In genomic region chr1:50568782-50569181, GRCh38 we compare ENCODE assay signal across 24 cellular contexts.
DNase-seq lines count a peak whose midpoint lies in the region; ATAC-seq and TF ChIP-seq lines count a peak whose summit lies in the region.
"Had no signal": no experiment of that assay in that cellular context is flagged by ENCODE, and none has a peak within 500 bp of the region (broad histone marks: within the 10 kb centered on the region; RNA-seq: fewer than 3 reads in every experiment).

No MANE protein-coding gene starts in this region.

- no peak overlapping the region for H3K23ac ChIP-seq in mesenchymal stem cell (ENCODE audit: low read length in 2 of 2)

- peaks cover 33% of the 10 kb centered on the region for H3K4me1 Mint-ChIP-seq in WTC11
- peaks cover 2% of the 10 kb centered on the region for H3K4me1 Mint-ChIP-seq in glutamatergic neuron (ENCODE audit: low read depth, unreplicated experiment)
- no peaks in the 10 kb centered on the region for H3K4me1 Mint-ChIP-seq in activated CD4-positive, alpha-beta T cell treated with anti-CD3 and anti-CD28 coated beads, Interleukin-2, amount 10 ng/mL, durations not matched to agents 7 days and 5 days
- H3K4me1 Mint-ChIP-seq: IgD-negative memory B cell had no signal

- H3K27ac Mint-ChIP-seq in WTC11 (no peak overlapping the region), glutamatergic neuron (ENCODE audit: unreplicated experiment) (peak overlapping the region; percentile 10)
- H3K27ac Mint-ChIP-seq in activated CD4-positive, alpha-beta T cell treated with anti-CD3 and anti-CD28 coated beads, Interleukin-2, amount 10 ng/mL, durations not matched to agents 7 days and 5 days: no peak overlapping the region
- H3K27ac Mint-ChIP-seq: IgD-negative memory B cell had no signal

- H3K27me3 Mint-ChIP-seq in WTC11 (ENCODE audit: low read depth): no peaks in the 10 kb centered on the region
- no peaks in the 10 kb centered on the region for H3K27me3 Mint-ChIP-seq in glutamatergic neuron (ENCODE audit: unreplicated experiment)
- H3K27me3 Mint-ChIP-seq in activated CD4-positive, alpha-beta T cell treated with anti-CD3 and anti-CD28 coated beads, Interleukin-2, amount 10 ng/mL, durations not matched to agents 7 days and 5 days: no peaks in the 10 kb centered on the region
- H3K27me3 Mint-ChIP-seq: IgD-negative memory B cell had no signal

- H3K4me3 Mint-ChIP-seq in WTC11: no peak overlapping the region
- no peak overlapping the region for H3K4me3 Mint-ChIP-seq in glutamatergic neuron (ENCODE audit: unreplicated experiment)
- no peak overlapping the region for H3K4me3 Mint-ChIP-seq in activated CD4-positive, alpha-beta T cell treated with anti-CD3 and anti-CD28 coated beads, Interleukin-2, amount 10 ng/mL, durations not matched to agents 7 days and 5 days
- H3K4me3 Mint-ChIP-seq: IgD-negative memory B cell had no signal

- H3K79me1 ChIP-seq in mesenchymal stem cell (replicated peaks; ENCODE audit: low read length, poor library complexity, severe bottlenecking): no peaks in the 10 kb centered on the region

- no peak for TF ChIP-seq CTCF in WTC11 (IDR thresholded peaks at IDR 0.05)
- TF ChIP-seq CTCF in glutamatergic neuron (IDR thresholded peaks at IDR 0.05; ENCODE audit: partially characterized antibody, unreplicated experiment): no peak
- no peak for TF ChIP-seq CTCF in upper lobe of right lung (IDR thresholded peaks at IDR 0.05)

- no CpG with 5 or more reads among the region's 1 CpG for WGBS in mesenchymal stem cell

- H3K36me3 Mint-ChIP-seq in WTC11: no peaks in the 10 kb centered on the region
- no peaks in the 10 kb centered on the region for H3K36me3 Mint-ChIP-seq in glutamatergic neuron (ENCODE audit: unreplicated experiment)
- H3K36me3 Mint-ChIP-seq in activated CD4-positive, alpha-beta T cell treated with anti-CD3 and anti-CD28 coated beads, Interleukin-2, amount 10 ng/mL, durations not matched to agents 7 days and 5 days (ENCODE audit: low read depth): peaks cover 15% of the 10 kb centered on the region

- H3K9me3 Mint-ChIP-seq in WTC11 (no peaks in the 10 kb centered on the region), glutamatergic neuron (ENCODE audit: unreplicated experiment) (no peaks in the 10 kb centered on the region)
- H3K9me3 Mint-ChIP-seq in activated CD4-positive, alpha-beta T cell treated with anti-CD3 and anti-CD28 coated beads, Interleukin-2, amount 10 ng/mL, durations not matched to agents 7 days and 5 days: no peaks in the 10 kb centered on the region
- H3K9me3 Mint-ChIP-seq: IgD-negative memory B cell had no signal

- intact Hi-C loops in upper lobe of right lung (cut with DNase I): no loop called here

- CTCF ChIA-PET in WTC11 (lab: Charles Lee): interaction anchor here (0.9 to 2.3 kb wide), 2 partner anchors 52 to 151 kb away, joined by 4 to 11 read pairs; no protein-coding TSS in a partner anchor
- CTCF ChIA-PET in activated CD4-positive, alpha-beta T cell treated with anti-CD3 and anti-CD28 coated beads, Interleukin-2, amount 10 ng/mL, durations not matched to agents 7 days and 5 days (lab: Charles Lee): interaction anchor here (1.8 kb wide), 1 partner anchor 13 kb away, joined by 7 read pairs; no protein-coding TSS in a partner anchor

- no peak overlapping the region for H2AFZ ChIP-seq in mesenchymal stem cell (ENCODE audit: low read depth, low read length)
- H2AFZ ChIP-seq: PC-9 had no signal

- H3K27me3 ChIP-seq in mesenchymal stem cell (ENCODE audit: control insufficient read depth in 1 of 2, insufficient read depth in 1 of 2, low read length in 2 of 2) (no peaks in the 10 kb centered on the region), upper lobe of right lung (no peaks in the 10 kb centered on the region)
- H3K27me3 ChIP-seq: SJSA1 had no signal

- H2BK12ac ChIP-seq in mesenchymal stem cell (ENCODE audit: low read length in 2 of 2): no peak overlapping the region

- H3K4me3 ChIP-seq in mesenchymal stem cell (ENCODE audit: insufficient read depth in 1 of 2, low read depth in 1 of 2, low read length in 2 of 2) (no peak overlapping the region), upper lobe of right lung (no peak overlapping the region)
- H3K4me3 ChIP-seq: PC-9, SJSA1 had no signal

- peaks cover 0 to 28% of the 10 kb centered on the region in 2 experiments for H3K36me3 ChIP-seq in mesenchymal stem cell (ENCODE audit: control insufficient read depth in 1 of 2, insufficient read depth in 2 of 2, low read depth in 1 of 2, low read length in 2 of 2)
- peaks cover 25% of the 10 kb centered on the region for H3K36me3 ChIP-seq in upper lobe of right lung

- ATAC-seq in WTC11: peak; percentile 54
- no peak for ATAC-seq in upper lobe of right lung
- ATAC-seq: Right ventricle myocardium inferior had no signal

- no peak overlapping the region for H2BK15ac ChIP-seq in mesenchymal stem cell (ENCODE audit: low read depth, poor library complexity, severe bottlenecking)

- no peak overlapping the region for H4K91ac ChIP-seq in mesenchymal stem cell (ENCODE audit: low read length)

- no peak overlapping the region for H4K8ac ChIP-seq in mesenchymal stem cell (ENCODE audit: low read length)

- H3K4ac ChIP-seq in mesenchymal stem cell (ENCODE audit: low read depth in 1 of 2, low read length in 2 of 2): no peak overlapping the region

- no peak overlapping the region for H2BK5ac ChIP-seq in mesenchymal stem cell (ENCODE audit: low read depth, low read length, poor library complexity, severe bottlenecking)

- H3K4me2 ChIP-seq in mesenchymal stem cell (ENCODE audit: low read length, poor library complexity, severe bottlenecking): no peak overlapping the region
- H3K4me2 ChIP-seq: KMS-11, PC-9 had no signal

- no peaks in the 10 kb centered on the region for H3K9me3 ChIP-seq in mesenchymal stem cell (ENCODE audit: control insufficient read depth, low read length)
- H3K9me3 ChIP-seq in upper lobe of right lung: no peaks in the 10 kb centered on the region
- H3K9me3 ChIP-seq: SJSA1 had no signal

- no peak overlapping the region for H3K18ac ChIP-seq in mesenchymal stem cell (ENCODE audit: low read depth in 1 of 2, low read length in 2 of 2)

- H3K14ac ChIP-seq in mesenchymal stem cell (ENCODE audit: low read length in 2 of 2): no peak overlapping the region

- H3K4me1 ChIP-seq in mesenchymal stem cell (ENCODE audit: control insufficient read depth, insufficient read depth, low read depth, low read length) (no peaks in the 10 kb centered on the region), upper lobe of right lung (no peaks in the 10 kb centered on the region)

- peak; percentile 10 for DNase-seq in NCI-H82 (lab: John Stamatoyannopoulos, UW)
- no peak for DNase-seq in NCI-H82 treated with DMSO at 0.1 percent for 48 hours (lab: John Stamatoyannopoulos, UW; ENCODE audit: unreplicated experiment)
- no peak for DNase-seq in WTC11 (ENCODE audit: low spot score)
- no peak for DNase-seq in glutamatergic neuron
- DNase-seq in mesenchymal stem cell: no peak
- no peak for DNase-seq in activated CD4-positive, alpha-beta T cell treated with anti-CD3 and anti-CD28 coated beads, Interleukin-2, amount 10 ng/mL, durations not matched to agents 7 days and 5 days
- DNase-seq in upper lobe of right lung: no peak
- DNase-seq in NCI-H146 (lab: John Stamatoyannopoulos, UW): no peak
- DNase-seq: 8988T, DMS153, DND-41, NCI-H1048, NCI-H1417, NCI-H1694 treated with DMSO at 0.1 percent for 48 hours, NCI-H2081, NCI-H2171 treated with DMSO at 0.1 percent for 48 hours, NCI-H345, NCI-H510A treated with DMSO at 0.1 percent for 48 hours, NCI-H774, PC-9 had no signal

- no peak overlapping the region for H2BK120ac ChIP-seq in mesenchymal stem cell (ENCODE audit: low read depth, low read length)

- POLR2A ChIA-PET in WTC11 (lab: Charles Lee): no interaction called here
- POLR2A ChIA-PET in activated CD4-positive, alpha-beta T cell treated with anti-CD3 and anti-CD28 coated beads, Interleukin-2, amount 10 ng/mL, durations not matched to agents 7 days and 5 days (lab: Charles Lee): no interaction called here

- H2AK5ac ChIP-seq in mesenchymal stem cell (ENCODE audit: low read length, severe bottlenecking): no peak overlapping the region

- H3K27ac ChIP-seq in mesenchymal stem cell (ENCODE audit: low read length, poor library complexity, severe bottlenecking): no peak overlapping the region
- H3K27ac ChIP-seq in upper lobe of right lung: no peak overlapping the region
- H3K27ac ChIP-seq: KMS-11, PC-9, SJSA1 had no signal

- no peak overlapping the region for H3K9ac ChIP-seq in mesenchymal stem cell (ENCODE audit: low read length)
- H3K9ac ChIP-seq: KMS-11 had no signal

TF ChIP-seq in WTC11, 78 proteins besides CTCF, POLR2A, EP300 and RAD21 (continues in another document):
- no peak for TF ChIP-seq ZNF671 (CRISPR knock-in tag; IDR thresholded peaks at IDR 0.05)
- TF ChIP-seq ZNF281 (CRISPR knock-in tag; IDR thresholded peaks at IDR 0.05): no peak
- TF ChIP-seq ZBTB43 (CRISPR knock-in tag; IDR thresholded peaks at IDR 0.05): no peak
